1 cellular context compared by ENCODE assay signal in the genomic region with DNA sequence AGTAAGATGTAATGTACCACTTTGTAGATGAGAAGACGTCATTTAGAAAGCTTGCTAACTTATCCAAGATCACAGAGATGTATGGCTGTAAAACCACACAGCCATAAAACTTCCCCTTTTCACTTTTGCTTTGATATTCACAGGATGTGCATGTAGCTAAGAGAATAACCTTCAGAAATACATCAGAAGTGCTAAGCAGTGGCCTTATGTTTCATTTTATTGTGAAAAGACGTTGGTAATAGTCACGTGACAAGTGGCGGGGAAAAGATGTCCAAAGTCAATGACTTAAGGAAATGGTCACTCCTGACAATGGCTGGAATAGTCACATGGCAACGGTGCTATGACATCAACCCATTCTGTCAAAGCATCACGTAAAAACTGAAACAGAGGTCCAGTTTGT.
A peak's percentile ranks its signal among the peaks of the same experiment; 100 is the strongest.
TF ChIP-seq lines count a peak whose summit lies in the region.

No MANE protein-coding gene starts in this region.

TF ChIP-seq in GM12878, 131 proteins besides CTCF, POLR2A, EP300 and RAD21 (continued from another document and continues in another):
- TF ChIP-seq, protein P1, sequence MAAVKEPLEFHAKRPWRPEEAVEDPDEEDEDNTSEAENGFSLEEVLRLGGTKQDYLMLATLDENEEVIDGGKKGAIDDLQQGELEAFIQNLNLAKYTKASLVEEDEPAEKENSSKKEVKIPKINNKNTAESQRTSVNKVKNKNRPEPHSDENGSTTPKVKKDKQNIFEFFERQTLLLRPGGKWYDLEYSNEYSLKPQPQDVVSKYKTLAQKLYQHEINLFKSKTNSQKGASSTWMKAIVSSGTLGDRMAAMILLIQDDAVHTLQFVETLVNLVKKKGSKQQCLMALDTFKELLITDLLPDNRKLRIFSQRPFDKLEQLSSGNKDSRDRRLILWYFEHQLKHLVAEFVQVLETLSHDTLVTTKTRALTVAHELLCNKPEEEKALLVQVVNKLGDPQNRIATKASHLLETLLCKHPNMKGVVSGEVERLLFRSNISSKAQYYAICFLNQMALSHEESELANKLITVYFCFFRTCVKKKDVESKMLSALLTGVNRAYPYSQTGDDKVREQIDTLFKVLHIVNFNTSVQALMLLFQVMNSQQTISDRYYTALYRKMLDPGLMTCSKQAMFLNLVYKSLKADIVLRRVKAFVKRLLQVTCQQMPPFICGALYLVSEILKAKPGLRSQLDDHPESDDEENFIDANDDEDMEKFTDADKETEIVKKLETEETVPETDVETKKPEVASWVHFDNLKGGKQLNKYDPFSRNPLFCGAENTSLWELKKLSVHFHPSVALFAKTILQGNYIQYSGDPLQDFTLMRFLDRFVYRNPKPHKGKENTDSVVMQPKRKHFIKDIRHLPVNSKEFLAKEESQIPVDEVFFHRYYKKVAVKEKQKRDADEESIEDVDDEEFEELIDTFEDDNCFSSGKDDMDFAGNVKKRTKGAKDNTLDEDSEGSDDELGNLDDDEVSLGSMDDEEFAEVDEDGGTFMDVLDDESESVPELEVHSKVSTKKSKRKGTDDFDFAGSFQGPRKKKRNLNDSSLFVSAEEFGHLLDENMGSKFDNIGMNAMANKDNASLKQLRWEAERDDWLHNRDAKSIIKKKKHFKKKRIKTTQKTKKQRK (IDR thresholded peaks at IDR 0.05; ENCODE audit: low read depth, low read length): no peak
- TF ChIP-seq, protein P2, sequence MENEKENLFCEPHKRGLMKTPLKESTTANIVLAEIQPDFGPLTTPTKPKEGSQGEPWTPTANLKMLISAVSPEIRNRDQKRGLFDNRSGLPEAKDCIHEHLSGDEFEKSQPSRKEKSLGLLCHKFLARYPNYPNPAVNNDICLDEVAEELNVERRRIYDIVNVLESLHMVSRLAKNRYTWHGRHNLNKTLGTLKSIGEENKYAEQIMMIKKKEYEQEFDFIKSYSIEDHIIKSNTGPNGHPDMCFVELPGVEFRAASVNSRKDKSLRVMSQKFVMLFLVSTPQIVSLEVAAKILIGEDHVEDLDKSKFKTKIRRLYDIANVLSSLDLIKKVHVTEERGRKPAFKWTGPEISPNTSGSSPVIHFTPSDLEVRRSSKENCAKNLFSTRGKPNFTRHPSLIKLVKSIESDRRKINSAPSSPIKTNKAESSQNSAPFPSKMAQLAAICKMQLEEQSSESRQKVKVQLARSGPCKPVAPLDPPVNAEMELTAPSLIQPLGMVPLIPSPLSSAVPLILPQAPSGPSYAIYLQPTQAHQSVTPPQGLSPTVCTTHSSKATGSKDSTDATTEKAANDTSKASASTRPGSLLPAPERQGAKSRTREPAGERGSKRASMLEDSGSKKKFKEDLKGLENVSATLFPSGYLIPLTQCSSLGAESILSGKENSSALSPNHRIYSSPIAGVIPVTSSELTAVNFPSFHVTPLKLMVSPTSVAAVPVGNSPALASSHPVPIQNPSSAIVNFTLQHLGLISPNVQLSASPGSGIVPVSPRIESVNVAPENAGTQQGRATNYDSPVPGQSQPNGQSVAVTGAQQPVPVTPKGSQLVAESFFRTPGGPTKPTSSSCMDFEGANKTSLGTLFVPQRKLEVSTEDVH (IDR thresholded peaks at IDR 0.05; ENCODE audit: low read depth, partially characterized antibody): no peak
- TF ChIP-seq HDGF (IDR thresholded peaks at IDR 0.05): no peak
- no peak for TF ChIP-seq RELA (IDR thresholded peaks at IDR 0.05; ENCODE audit: borderline replicate concordance, partially characterized antibody)
- TF ChIP-seq, protein P3, sequence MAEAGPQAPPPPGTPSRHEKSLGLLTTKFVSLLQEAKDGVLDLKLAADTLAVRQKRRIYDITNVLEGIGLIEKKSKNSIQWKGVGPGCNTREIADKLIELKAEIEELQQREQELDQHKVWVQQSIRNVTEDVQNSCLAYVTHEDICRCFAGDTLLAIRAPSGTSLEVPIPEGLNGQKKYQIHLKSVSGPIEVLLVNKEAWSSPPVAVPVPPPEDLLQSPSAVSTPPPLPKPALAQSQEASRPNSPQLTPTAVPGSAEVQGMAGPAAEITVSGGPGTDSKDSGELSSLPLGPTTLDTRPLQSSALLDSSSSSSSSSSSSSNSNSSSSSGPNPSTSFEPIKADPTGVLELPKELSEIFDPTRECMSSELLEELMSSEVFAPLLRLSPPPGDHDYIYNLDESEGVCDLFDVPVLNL (IDR thresholded peaks at IDR 0.05; ENCODE audit: low read depth, low read length): no peak
- TF ChIP-seq MTA3 (IDR thresholded peaks at IDR 0.05; ENCODE audit: borderline replicate concordance, low read length): 0 out of 2 replicates have a peak, but pooled peaks have one; percentile 50
- TF ChIP-seq, protein P4, sequence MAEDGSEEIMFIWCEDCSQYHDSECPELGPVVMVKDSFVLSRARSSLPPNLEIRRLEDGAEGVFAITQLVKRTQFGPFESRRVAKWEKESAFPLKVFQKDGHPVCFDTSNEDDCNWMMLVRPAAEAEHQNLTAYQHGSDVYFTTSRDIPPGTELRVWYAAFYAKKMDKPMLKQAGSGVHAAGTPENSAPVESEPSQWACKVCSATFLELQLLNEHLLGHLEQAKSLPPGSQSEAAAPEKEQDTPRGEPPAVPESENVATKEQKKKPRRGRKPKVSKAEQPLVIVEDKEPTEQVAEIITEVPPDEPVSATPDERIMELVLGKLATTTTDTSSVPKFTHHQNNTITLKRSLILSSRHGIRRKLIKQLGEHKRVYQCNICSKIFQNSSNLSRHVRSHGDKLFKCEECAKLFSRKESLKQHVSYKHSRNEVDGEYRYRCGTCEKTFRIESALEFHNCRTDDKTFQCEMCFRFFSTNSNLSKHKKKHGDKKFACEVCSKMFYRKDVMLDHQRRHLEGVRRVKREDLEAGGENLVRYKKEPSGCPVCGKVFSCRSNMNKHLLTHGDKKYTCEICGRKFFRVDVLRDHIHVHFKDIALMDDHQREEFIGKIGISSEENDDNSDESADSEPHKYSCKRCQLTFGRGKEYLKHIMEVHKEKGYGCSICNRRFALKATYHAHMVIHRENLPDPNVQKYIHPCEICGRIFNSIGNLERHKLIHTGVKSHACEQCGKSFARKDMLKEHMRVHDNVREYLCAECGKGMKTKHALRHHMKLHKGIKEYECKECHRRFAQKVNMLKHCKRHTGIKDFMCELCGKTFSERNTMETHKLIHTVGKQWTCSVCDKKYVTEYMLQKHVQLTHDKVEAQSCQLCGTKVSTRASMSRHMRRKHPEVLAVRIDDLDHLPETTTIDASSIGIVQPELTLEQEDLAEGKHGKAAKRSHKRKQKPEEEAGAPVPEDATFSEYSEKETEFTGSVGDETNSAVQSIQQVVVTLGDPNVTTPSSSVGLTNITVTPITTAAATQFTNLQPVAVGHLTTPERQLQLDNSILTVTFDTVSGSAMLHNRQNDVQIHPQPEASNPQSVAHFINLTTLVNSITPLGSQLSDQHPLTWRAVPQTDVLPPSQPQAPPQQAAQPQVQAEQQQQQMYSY (CRISPR knock-in tag; IDR thresholded peaks at IDR 0.05): no peak
- TF ChIP-seq, protein P5, sequence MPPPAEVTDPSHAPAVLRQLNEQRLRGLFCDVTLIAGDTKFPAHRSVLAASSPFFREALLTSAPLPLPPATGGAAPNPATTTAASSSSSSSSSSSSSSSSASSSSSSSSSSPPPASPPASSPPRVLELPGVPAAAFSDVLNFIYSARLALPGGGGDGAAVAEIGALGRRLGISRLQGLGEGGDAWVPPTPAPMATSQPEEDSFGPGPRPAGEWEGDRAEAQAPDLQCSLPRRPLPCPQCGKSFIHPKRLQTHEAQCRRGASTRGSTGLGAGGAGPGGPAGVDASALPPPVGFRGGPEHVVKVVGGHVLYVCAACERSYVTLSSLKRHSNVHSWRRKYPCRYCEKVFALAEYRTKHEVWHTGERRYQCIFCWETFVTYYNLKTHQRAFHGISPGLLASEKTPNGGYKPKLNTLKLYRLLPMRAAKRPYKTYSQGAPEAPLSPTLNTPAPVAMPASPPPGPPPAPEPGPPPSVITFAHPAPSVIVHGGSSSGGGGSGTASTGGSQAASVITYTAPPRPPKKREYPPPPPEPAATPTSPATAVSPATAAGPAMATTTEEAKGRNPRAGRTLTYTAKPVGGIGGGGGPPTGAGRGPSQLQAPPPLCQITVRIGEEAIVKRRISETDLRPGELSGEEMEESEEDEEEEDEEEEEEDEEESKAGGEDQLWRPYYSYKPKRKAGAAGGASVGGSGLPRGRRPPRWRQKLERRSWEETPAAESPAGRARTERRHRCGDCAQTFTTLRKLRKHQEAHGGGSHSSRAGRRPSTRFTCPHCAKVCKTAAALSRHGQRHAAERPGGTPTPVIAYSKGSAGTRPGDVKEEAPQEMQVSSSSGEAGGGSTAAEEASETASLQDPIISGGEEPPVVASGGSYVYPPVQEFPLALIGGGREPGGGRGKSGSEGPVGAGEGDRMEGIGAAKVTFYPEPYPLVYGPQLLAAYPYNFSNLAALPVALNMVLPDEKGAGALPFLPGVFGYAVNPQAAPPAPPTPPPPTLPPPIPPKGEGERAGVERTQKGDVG (CRISPR knock-in tag; IDR thresholded peaks at IDR 0.05): 0 out of 2 replicates have a peak, but pooled peaks have one; percentile 54
- no peak for TF ChIP-seq RCOR1 (conservative IDR thresholded peaks at IDR 0.05; ENCODE audit: low read depth, low read length)
- no peak for TF ChIP-seq IRF3 (IDR thresholded peaks at IDR 0.05)
- no peak for TF ChIP-seq CHD2 (IDR thresholded peaks at IDR 0.05; ENCODE audit: borderline replicate concordance, low read depth, low read length)
- no peak for TF ChIP-seq HSF1 (IDR thresholded peaks at IDR 0.05; ENCODE audit: low read depth, low read length)
- peak; percentile 73 for TF ChIP-seq CREB1 (IDR thresholded peaks at IDR 0.05; ENCODE audit: low read depth)
- TF ChIP-seq YY1 (IDR thresholded peaks at IDR 0.05; ENCODE audit: low read depth, low read length): no peak
- TF ChIP-seq BHLHE40 (IDR thresholded peaks at IDR 0.05; ENCODE audit: borderline replicate concordance in 1 of 2, low read depth in 2 of 2, low read length in 1 of 2): peak; percentile 16 to 84; a peak in 2 of 4 replicates
- TF ChIP-seq JUND (IDR thresholded peaks at IDR 0.05; ENCODE audit: low read depth, low read length): no peak
- TF ChIP-seq ATF7 (IDR thresholded peaks at IDR 0.05; ENCODE audit: low read depth): peak; percentile 69
- TF ChIP-seq CREM (IDR thresholded peaks at IDR 0.05; ENCODE audit: low read depth): peak; percentile 29; the same call in 1 of the 2 replicates
- TF ChIP-seq BRCA1 (IDR thresholded peaks at IDR 0.05; ENCODE audit: low read depth, low read length): no peak
- TF ChIP-seq ZNF687 (IDR thresholded peaks at IDR 0.05): no peak
- TF ChIP-seq, protein P6, sequence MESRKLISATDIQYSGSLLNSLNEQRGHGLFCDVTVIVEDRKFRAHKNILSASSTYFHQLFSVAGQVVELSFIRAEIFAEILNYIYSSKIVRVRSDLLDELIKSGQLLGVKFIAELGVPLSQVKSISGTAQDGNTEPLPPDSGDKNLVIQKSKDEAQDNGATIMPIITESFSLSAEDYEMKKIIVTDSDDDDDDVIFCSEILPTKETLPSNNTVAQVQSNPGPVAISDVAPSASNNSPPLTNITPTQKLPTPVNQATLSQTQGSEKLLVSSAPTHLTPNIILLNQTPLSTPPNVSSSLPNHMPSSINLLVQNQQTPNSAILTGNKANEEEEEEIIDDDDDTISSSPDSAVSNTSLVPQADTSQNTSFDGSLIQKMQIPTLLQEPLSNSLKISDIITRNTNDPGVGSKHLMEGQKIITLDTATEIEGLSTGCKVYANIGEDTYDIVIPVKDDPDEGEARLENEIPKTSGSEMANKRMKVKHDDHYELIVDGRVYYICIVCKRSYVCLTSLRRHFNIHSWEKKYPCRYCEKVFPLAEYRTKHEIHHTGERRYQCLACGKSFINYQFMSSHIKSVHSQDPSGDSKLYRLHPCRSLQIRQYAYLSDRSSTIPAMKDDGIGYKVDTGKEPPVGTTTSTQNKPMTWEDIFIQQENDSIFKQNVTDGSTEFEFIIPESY (IDR thresholded peaks at IDR 0.05): no peak
- no peak for TF ChIP-seq KLF5 (IDR thresholded peaks at IDR 0.05; ENCODE audit: partially characterized antibody)
- no peak for TF ChIP-seq NBN (IDR thresholded peaks at IDR 0.05)
- TF ChIP-seq MXI1 (IDR thresholded peaks at IDR 0.05; ENCODE audit: low read depth, low read length): no peak
- no peak for TF ChIP-seq RBBP5 (conservative IDR thresholded peaks at IDR 0.05)
- no peak for TF ChIP-seq ESRRA (IDR thresholded peaks at IDR 0.05; ENCODE audit: low read length)
- TF ChIP-seq GABPA (IDR thresholded peaks at IDR 0.05; ENCODE audit: low read depth): no peak
- no peak for TF ChIP-seq RB1 (IDR thresholded peaks at IDR 0.05; ENCODE audit: borderline replicate concordance)
